Comparison of ENCODE assay signal across 1 cellular context in genomic region chr17:57541472-57542394, GRCh38.
TF ChIP-seq lines count a peak whose summit lies in the region.

No MANE protein-coding gene starts in this region.

TF ChIP-seq in HEK293, 187 proteins besides CTCF, POLR2A, EP300 and RAD21 (continued from another document):
- TF ChIP-seq ZBTB26 (tag by site-specific recombination; optimal IDR thresholded peaks at IDR 0.05) (no peak), ZNF366 (tag by site-specific recombination; conservative IDR thresholded peaks at IDR 0.05) (peak; percentile 79), TCF7L2 (IDR thresholded peaks at IDR 0.05; ENCODE audit: borderline replicate concordance, low read depth, low read length) (no peak), ZNF777 (tag by site-specific recombination; IDR thresholded peaks at IDR 0.05; ENCODE audit: borderline replicate concordance) (no peak), ZNF670 (tag by site-specific recombination; IDR thresholded peaks at IDR 0.05; ENCODE audit: low read depth) (no peak), ZNF792 (tag by site-specific recombination; IDR thresholded peaks at IDR 0.05) (0 out of 2 replicates have a peak, but pooled peaks have one; percentile 12), PRDM10 (tag by site-specific recombination; IDR thresholded peaks at IDR 0.05) (peak; percentile 76), SCRT1 (tag by site-specific recombination; IDR thresholded peaks at IDR 0.05; ENCODE audit: borderline replicate concordance) (peak; percentile 48; the same call in 1 of the 2 replicates), ZNF626 (tag by site-specific recombination; IDR thresholded peaks at IDR 0.05) (no peak), KLF9 (tag by site-specific recombination; IDR thresholded peaks at IDR 0.05; ENCODE audit: low read depth) (no peak; the same call in 1 of the 2 replicates), ZNF2 (tag by site-specific recombination; IDR thresholded peaks at IDR 0.05) (peak; percentile 46; the same call in 1 of the 2 replicates), ZNF239 (tag by site-specific recombination; IDR thresholded peaks at IDR 0.05) (no peak), ZNF394 (tag by site-specific recombination; IDR thresholded peaks at IDR 0.05; ENCODE audit: borderline replicate concordance) (peak; percentile 47), ZBTB21 (tag by site-specific recombination; IDR thresholded peaks at IDR 0.05) (peak; percentile 82), ZNF600 (tag by site-specific recombination; IDR thresholded peaks at IDR 0.05) (peak; percentile 86), PRDM4 (tag by site-specific recombination; IDR thresholded peaks at IDR 0.05) (0 out of 2 replicates have a peak, but pooled peaks have one; percentile 13), ZNF274 (IDR thresholded peaks at IDR 0.05; ENCODE audit: low read length) (no peak), ZNF274 (tag by site-specific recombination; IDR thresholded peaks at IDR 0.05; ENCODE audit: borderline replicate concordance) (no peak), ZNF501 (tag by site-specific recombination; IDR thresholded peaks at IDR 0.05) (peak; percentile 69; the same call in 1 of the 2 replicates), ZNF433 (tag by site-specific recombination; IDR thresholded peaks at IDR 0.05; ENCODE audit: low read depth) (no peak), ZXDB (tag by site-specific recombination; IDR thresholded peaks at IDR 0.05) (peak; percentile 66), ZNF629 (tag by site-specific recombination; IDR thresholded peaks at IDR 0.05) (peak; percentile 94), ZNF660 (tag by site-specific recombination; IDR thresholded peaks at IDR 0.05) (peak; percentile 90), ZIC2 (tag by site-specific recombination; IDR thresholded peaks at IDR 0.05) (peak; percentile 78), OSR2 (tag by site-specific recombination; IDR thresholded peaks at IDR 0.05) (peak; percentile 92), IKZF3 (tag by site-specific recombination; IDR thresholded peaks at IDR 0.05) (peak; percentile 70), ZBTB48 (tag by site-specific recombination; IDR thresholded peaks at IDR 0.05) (peak; percentile 41; the same call in 1 of the 2 replicates), KLF1 (tag by site-specific recombination; IDR thresholded peaks at IDR 0.05) (peak; percentile 59; the same call in 1 of the 2 replicates), ZSCAN23 (tag by site-specific recombination; IDR thresholded peaks at IDR 0.05) (0 out of 2 replicates have a peak, but pooled peaks have one; percentile 60), PRDM6 (tag by site-specific recombination; IDR thresholded peaks at IDR 0.05) (no peak), ZNF561 (tag by site-specific recombination; IDR thresholded peaks at IDR 0.05; ENCODE audit: borderline replicate concordance) (peak; percentile 62; the same call in 1 of the 2 replicates), ZNF560 (tag by site-specific recombination; IDR thresholded peaks at IDR 0.05; ENCODE audit: borderline replicate concordance) (no peak), ZFP69B (tag by site-specific recombination; IDR thresholded peaks at IDR 0.05) (peak; percentile 71; the same call in 1 of the 2 replicates), FEZF1 (tag by site-specific recombination; IDR thresholded peaks at IDR 0.05) (peak; percentile 67), ZNF585B (tag by site-specific recombination; IDR thresholded peaks at IDR 0.05) (peak; percentile 61), REPIN1 (tag by site-specific recombination; IDR thresholded peaks at IDR 0.05; ENCODE audit: low read depth) (no peak)
- TF ChIP-seq, protein P1, sequence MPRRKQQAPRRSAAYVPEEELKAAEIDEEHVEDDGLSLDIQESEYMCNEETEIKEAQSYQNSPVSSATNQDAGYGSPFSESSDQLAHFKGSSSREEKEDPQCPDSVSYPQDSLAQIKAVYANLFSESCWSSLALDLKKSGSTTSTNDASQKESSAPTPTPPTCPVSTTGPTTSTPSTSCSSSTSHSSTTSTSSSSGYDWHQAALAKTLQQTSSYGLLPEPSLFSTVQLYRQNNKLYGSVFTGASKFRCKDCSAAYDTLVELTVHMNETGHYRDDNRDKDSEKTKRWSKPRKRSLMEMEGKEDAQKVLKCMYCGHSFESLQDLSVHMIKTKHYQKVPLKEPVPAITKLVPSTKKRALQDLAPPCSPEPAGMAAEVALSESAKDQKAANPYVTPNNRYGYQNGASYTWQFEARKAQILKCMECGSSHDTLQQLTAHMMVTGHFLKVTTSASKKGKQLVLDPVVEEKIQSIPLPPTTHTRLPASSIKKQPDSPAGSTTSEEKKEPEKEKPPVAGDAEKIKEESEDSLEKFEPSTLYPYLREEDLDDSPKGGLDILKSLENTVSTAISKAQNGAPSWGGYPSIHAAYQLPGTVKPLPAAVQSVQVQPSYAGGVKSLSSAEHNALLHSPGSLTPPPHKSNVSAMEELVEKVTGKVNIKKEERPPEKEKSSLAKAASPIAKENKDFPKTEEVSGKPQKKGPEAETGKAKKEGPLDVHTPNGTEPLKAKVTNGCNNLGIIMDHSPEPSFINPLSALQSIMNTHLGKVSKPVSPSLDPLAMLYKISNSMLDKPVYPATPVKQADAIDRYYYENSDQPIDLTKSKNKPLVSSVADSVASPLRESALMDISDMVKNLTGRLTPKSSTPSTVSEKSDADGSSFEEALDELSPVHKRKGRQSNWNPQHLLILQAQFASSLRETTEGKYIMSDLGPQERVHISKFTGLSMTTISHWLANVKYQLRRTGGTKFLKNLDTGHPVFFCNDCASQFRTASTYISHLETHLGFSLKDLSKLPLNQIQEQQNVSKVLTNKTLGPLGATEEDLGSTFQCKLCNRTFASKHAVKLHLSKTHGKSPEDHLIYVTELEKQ (tag by site-specific recombination; IDR thresholded peaks at IDR 0.05; ENCODE audit: borderline replicate concordance) = peak; percentile 95
- TF ChIP-seq, protein P2, sequence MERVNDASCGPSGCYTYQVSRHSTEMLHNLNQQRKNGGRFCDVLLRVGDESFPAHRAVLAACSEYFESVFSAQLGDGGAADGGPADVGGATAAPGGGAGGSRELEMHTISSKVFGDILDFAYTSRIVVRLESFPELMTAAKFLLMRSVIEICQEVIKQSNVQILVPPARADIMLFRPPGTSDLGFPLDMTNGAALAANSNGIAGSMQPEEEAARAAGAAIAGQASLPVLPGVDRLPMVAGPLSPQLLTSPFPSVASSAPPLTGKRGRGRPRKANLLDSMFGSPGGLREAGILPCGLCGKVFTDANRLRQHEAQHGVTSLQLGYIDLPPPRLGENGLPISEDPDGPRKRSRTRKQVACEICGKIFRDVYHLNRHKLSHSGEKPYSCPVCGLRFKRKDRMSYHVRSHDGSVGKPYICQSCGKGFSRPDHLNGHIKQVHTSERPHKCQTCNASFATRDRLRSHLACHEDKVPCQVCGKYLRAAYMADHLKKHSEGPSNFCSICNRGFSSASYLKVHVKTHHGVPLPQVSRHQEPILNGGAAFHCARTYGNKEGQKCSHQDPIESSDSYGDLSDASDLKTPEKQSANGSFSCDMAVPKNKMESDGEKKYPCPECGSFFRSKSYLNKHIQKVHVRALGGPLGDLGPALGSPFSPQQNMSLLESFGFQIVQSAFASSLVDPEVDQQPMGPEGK (tag by site-specific recombination; IDR thresholded peaks at IDR 0.05) = peak; percentile 82
- TF ChIP-seq, protein P3, sequence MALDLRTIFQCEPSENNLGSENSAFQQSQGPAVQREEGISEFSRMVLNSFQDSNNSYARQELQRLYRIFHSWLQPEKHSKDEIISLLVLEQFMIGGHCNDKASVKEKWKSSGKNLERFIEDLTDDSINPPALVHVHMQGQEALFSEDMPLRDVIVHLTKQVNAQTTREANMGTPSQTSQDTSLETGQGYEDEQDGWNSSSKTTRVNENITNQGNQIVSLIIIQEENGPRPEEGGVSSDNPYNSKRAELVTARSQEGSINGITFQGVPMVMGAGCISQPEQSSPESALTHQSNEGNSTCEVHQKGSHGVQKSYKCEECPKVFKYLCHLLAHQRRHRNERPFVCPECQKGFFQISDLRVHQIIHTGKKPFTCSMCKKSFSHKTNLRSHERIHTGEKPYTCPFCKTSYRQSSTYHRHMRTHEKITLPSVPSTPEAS (tag by site-specific recombination; IDR thresholded peaks at IDR 0.05) = no peak
